ENCODE assay signal across 1 cellular context in the genomic region with DNA sequence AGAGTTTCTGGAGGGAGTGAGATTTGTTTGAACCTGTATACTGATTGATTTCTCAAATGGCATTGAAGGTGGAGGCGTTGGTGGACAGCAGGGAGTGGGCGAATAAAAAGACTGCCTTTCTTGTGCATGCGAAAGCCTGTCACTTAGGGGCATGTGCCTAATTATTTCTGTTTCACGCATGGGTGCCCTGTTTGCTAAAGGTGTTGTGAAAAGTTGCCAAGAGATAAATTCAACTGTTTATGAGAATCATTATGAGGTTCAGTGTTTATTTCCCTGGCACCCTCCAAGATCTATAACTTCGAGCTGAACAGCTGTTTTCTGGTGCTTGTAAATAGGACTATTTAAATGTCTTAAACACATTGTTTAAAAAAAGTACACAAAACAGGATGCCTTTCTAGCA.
TF ChIP-seq lines count a peak whose summit lies in the region.

No MANE protein-coding gene starts in this region.

TF ChIP-seq in HEK293, 187 proteins besides CTCF, POLR2A, EP300 and RAD21 (continued from another document):
- TF ChIP-seq, protein P1, sequence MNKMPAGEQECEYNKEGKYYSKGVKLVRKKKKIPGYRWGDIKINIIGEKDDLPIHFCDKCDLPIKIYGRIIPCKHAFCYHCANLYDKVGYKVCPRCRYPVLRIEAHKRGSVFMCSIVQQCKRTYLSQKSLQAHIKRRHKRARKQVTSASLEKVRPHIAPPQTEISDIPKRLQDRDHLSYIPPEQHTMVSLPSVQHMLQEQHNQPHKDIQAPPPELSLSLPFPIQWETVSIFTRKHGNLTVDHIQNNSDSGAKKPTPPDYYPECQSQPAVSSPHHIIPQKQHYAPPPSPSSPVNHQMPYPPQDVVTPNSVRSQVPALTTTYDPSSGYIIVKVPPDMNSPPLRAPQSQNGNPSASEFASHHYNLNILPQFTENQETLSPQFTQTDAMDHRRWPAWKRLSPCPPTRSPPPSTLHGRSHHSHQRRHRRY (tag by site-specific recombination; IDR thresholded peaks at IDR 0.05): no peak
- TF ChIP-seq ZNF292 (tag by site-specific recombination; IDR thresholded peaks at IDR 0.05; ENCODE audit: borderline replicate concordance, low read depth): no peak
- TF ChIP-seq, protein P2, sequence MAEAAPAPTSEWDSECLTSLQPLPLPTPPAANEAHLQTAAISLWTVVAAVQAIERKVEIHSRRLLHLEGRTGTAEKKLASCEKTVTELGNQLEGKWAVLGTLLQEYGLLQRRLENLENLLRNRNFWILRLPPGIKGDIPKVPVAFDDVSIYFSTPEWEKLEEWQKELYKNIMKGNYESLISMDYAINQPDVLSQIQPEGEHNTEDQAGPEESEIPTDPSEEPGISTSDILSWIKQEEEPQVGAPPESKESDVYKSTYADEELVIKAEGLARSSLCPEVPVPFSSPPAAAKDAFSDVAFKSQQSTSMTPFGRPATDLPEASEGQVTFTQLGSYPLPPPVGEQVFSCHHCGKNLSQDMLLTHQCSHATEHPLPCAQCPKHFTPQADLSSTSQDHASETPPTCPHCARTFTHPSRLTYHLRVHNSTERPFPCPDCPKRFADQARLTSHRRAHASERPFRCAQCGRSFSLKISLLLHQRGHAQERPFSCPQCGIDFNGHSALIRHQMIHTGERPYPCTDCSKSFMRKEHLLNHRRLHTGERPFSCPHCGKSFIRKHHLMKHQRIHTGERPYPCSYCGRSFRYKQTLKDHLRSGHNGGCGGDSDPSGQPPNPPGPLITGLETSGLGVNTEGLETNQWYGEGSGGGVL (tag by site-specific recombination; IDR thresholded peaks at IDR 0.05): no peak
- TF ChIP-seq ZNF707 (tag by site-specific recombination; IDR thresholded peaks at IDR 0.05): no peak
- peak; percentile 13; the same call in 1 of the 2 replicates for TF ChIP-seq MZF1 (tag by site-specific recombination; IDR thresholded peaks at IDR 0.05; ENCODE audit: borderline replicate concordance)
- TF ChIP-seq, protein P3, sequence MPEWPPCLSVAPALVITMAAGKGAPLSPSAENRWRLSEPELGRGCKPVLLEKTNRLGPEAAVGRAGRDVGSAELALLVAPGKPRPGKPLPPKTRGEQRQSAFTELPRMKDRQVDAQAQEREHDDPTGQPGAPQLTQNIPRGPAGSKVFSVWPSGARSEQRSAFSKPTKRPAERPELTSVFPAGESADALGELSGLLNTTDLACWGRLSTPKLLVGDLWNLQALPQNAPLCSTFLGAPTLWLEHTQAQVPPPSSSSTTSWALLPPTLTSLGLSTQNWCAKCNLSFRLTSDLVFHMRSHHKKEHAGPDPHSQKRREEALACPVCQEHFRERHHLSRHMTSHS (tag by site-specific recombination; IDR thresholded peaks at IDR 0.05): no peak
- TF ChIP-seq ZNF157 (tag by site-specific recombination; IDR thresholded peaks at IDR 0.05): no peak
- TF ChIP-seq ZNF529 (tag by site-specific recombination; IDR thresholded peaks at IDR 0.05; ENCODE audit: insufficient replicate concordance): no peak
- no peak for TF ChIP-seq ZNF324 (tag by site-specific recombination; IDR thresholded peaks at IDR 0.05)
- TF ChIP-seq, protein P4, sequence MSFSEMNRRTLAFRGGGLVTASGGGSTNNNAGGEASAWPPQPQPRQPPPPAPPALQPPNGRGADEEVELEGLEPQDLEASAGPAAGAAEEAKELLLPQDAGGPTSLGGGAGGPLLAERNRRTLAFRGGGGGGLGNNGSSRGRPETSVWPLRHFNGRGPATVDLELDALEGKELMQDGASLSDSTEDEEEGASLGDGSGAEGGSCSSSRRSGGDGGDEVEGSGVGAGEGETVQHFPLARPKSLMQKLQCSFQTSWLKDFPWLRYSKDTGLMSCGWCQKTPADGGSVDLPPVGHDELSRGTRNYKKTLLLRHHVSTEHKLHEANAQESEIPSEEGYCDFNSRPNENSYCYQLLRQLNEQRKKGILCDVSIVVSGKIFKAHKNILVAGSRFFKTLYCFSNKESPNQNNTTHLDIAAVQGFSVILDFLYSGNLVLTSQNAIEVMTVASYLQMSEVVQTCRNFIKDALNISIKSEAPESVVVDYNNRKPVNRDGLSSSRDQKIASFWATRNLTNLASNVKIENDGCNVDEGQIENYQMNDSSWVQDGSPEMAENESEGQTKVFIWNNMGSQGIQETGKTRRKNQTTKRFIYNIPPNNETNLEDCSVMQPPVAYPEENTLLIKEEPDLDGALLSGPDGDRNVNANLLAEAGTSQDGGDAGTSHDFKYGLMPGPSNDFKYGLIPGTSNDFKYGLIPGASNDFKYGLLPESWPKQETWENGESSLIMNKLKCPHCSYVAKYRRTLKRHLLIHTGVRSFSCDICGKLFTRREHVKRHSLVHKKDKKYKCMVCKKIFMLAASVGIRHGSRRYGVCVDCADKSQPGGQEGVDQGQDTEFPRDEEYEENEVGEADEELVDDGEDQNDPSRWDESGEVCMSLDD (tag by site-specific recombination; IDR thresholded peaks at IDR 0.05): no peak
- TF ChIP-seq, protein P5, sequence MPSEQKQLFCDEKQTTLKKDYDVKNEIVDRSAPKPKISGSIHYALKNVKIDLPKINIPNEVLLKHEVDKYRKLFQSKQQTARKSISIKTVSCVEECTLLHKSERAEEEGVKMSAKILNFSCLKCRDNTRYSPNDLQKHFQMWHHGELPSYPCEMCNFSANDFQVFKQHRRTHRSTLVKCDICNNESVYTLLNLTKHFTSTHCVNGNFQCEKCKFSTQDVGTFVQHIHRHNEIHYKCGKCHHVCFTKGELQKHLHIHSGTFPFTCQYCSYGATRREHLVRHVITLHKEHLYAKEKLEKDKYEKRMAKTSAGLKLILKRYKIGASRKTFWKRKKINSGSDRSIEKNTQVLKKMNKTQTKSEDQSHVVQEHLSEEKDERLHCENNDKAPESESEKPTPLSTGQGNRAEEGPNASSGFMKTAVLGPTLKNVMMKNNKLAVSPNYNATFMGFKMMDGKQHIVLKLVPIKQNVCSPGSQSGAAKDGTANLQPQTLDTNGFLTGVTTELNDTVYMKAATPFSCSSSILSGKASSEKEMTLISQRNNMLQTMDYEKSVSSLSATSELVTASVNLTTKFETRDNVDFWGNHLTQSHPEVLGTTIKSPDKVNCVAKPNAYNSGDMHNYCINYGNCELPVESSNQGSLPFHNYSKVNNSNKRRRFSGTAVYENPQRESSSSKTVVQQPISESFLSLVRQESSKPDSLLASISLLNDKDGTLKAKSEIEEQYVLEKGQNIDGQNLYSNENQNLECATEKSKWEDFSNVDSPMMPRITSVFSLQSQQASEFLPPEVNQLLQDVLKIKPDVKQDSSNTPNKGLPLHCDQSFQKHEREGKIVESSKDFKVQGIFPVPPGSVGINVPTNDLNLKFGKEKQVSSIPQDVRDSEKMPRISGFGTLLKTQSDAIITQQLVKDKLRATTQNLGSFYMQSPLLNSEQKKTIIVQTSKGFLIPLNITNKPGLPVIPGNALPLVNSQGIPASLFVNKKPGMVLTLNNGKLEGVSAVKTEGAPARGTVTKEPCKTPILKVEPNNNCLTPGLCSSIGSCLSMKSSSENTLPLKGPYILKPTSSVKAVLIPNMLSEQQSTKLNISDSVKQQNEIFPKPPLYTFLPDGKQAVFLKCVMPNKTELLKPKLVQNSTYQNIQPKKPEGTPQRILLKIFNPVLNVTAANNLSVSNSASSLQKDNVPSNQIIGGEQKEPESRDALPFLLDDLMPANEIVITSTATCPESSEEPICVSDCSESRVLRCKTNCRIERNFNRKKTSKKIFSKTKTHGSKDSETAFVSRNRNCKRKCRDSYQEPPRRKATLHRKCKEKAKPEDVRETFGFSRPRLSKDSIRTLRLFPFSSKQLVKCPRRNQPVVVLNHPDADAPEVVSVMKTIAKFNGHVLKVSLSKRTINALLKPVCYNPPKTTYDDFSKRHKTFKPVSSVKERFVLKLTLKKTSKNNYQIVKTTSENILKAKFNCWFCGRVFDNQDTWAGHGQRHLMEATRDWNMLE (tag by site-specific recombination; conservative IDR thresholded peaks at IDR 0.05; ENCODE audit: low read depth): no peak
- no peak for TF ChIP-seq ZNF174 (tag by site-specific recombination; IDR thresholded peaks at IDR 0.05)
- TF ChIP-seq GLIS1 (tag by site-specific recombination; IDR thresholded peaks at IDR 0.05): peak; percentile 41
- 0 out of 2 replicates have a peak, but pooled peaks have one; percentile 26 for TF ChIP-seq ZXDB (tag by site-specific recombination; IDR thresholded peaks at IDR 0.05)
